1 cellular context compared by ENCODE assay signal in the genomic region with DNA sequence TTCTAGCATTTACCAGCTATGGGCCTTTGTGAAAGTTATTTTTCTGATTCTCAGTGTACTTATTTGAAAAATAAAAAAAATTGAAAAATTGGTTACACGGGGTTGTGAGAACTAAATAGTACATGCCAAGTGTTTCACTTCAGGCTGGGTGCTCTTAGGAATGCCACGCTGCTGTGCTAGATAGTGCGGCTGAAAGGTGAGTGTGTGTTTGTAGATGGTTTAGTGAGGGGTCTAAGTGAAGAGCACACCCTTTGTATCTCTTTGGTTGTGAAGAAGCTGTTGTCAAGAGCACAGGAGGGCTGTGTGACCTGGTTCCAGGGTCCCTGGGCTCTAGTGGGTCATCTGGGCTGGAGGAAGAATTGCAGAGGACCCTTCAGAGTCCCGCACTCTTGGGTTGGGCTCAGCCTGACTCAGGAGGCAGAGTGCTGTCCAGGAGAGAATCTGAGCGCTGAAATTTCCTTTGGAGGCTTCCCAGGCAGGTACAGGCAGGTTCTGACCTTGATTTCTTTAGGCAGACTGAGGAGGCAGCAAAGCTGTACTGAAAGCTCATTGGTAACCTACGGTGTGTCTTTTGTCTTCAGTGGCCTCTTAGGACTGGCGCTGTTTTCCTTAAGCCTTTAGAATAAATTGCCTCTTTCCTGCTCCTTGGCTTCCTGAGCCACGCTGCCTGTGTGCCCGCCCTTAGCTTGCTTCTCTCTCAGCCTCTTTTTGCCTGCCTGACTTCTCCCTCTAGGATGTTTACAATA.
A peak's percentile ranks its signal among the peaks of the same experiment; 100 is the strongest.
TF ChIP-seq lines count a peak whose summit lies in the region.

No MANE protein-coding gene starts in this region.

TF ChIP-seq in HepG2, 621 proteins besides CTCF, POLR2A, EP300 and RAD21 (continued from another document and continues in another):
- TF ChIP-seq, protein P1, sequence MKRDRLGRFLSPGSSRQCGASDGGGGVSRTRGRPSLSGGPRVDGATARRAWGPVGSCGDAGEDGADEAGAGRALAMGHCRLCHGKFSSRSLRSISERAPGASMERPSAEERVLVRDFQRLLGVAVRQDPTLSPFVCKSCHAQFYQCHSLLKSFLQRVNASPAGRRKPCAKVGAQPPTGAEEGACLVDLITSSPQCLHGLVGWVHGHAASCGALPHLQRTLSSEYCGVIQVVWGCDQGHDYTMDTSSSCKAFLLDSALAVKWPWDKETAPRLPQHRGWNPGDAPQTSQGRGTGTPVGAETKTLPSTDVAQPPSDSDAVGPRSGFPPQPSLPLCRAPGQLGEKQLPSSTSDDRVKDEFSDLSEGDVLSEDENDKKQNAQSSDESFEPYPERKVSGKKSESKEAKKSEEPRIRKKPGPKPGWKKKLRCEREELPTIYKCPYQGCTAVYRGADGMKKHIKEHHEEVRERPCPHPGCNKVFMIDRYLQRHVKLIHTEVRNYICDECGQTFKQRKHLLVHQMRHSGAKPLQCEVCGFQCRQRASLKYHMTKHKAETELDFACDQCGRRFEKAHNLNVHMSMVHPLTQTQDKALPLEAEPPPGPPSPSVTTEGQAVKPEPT (CRISPR knock-in tag; IDR thresholded peaks at IDR 0.05; ENCODE audit: low read depth), result no peak
- TF ChIP-seq ISL2 (CRISPR knock-in tag; IDR thresholded peaks at IDR 0.05) (no peak), SRSF9 (IDR thresholded peaks at IDR 0.05; ENCODE audit: borderline replicate concordance, insufficient read depth, low read depth, low read length, poor library complexity, severe bottlenecking) (no peak), ZNF558 (CRISPR knock-in tag; IDR thresholded peaks at IDR 0.05; ENCODE audit: borderline replicate concordance) (no peak), ZNF589 (CRISPR knock-in tag; conservative IDR thresholded peaks at IDR 0.05) (no peak), ZNF615 (CRISPR knock-in tag; IDR thresholded peaks at IDR 0.05; ENCODE audit: borderline replicate concordance) (no peak), FLYWCH1 (CRISPR knock-in tag; IDR thresholded peaks at IDR 0.05) (no peak), PLRG1 (conservative IDR thresholded peaks at IDR 0.05) (no peak), ZNF572 (CRISPR knock-in tag; IDR thresholded peaks at IDR 0.05) (no peak), ZNF292 (CRISPR knock-in tag; IDR thresholded peaks at IDR 0.05; ENCODE audit: borderline replicate concordance, low read depth) (0 out of 2 replicates have a peak, but pooled peaks have one; percentile 21), CCDC6 (CRISPR knock-in tag; IDR thresholded peaks at IDR 0.05) (0 out of 2 replicates have a peak, but pooled peaks have one; percentile 40), ZNF850 (CRISPR knock-in tag; conservative IDR thresholded peaks at IDR 0.05) (no peak), PITX1 (CRISPR knock-in tag; IDR thresholded peaks at IDR 0.05) (0 out of 2 replicates have a peak, but pooled peaks have one; percentile 25), ZNF34 (CRISPR knock-in tag; IDR thresholded peaks at IDR 0.05; ENCODE audit: borderline replicate concordance) (no peak), ZNF775 (CRISPR knock-in tag; IDR thresholded peaks at IDR 0.05; ENCODE audit: borderline replicate concordance) (peak; percentile 96; the same call in 1 of the 2 replicates), ZEB1 (IDR thresholded peaks at IDR 0.05; ENCODE audit: insufficient replicate concordance, low read depth) (no peak), ZSCAN12 (CRISPR knock-in tag; IDR thresholded peaks at IDR 0.05) (no peak), TCF7 (IDR thresholded peaks at IDR 0.05; ENCODE audit: low read depth) (no peak), ZNF577 (CRISPR knock-in tag; IDR thresholded peaks at IDR 0.05; ENCODE audit: borderline replicate concordance, low read depth) (no peak), HMGA1 (CRISPR knock-in tag; conservative IDR thresholded peaks at IDR 0.05) (no peak), ZNF382 (CRISPR knock-in tag; IDR thresholded peaks at IDR 0.05; ENCODE audit: borderline replicate concordance) (no peak), ZFP90 (CRISPR knock-in tag; IDR thresholded peaks at IDR 0.05; ENCODE audit: borderline replicate concordance) (peak; percentile 59; the same call in 1 of the 2 replicates)
- TF ChIP-seq, protein P2, sequence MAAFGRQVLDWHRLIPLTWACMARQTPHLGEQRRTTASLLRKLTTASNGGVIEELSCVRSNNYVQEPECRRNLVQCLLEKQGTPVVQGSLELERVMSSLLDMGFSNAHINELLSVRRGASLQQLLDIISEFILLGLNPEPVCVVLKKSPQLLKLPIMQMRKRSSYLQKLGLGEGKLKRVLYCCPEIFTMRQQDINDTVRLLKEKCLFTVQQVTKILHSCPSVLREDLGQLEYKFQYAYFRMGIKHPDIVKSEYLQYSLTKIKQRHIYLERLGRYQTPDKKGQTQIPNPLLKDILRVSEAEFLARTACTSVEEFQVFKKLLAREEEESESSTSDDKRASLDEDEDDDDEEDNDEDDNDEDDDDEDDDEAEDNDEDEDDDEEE (CRISPR knock-in tag; IDR thresholded peaks at IDR 0.05), result no peak
- TF ChIP-seq, protein P3, sequence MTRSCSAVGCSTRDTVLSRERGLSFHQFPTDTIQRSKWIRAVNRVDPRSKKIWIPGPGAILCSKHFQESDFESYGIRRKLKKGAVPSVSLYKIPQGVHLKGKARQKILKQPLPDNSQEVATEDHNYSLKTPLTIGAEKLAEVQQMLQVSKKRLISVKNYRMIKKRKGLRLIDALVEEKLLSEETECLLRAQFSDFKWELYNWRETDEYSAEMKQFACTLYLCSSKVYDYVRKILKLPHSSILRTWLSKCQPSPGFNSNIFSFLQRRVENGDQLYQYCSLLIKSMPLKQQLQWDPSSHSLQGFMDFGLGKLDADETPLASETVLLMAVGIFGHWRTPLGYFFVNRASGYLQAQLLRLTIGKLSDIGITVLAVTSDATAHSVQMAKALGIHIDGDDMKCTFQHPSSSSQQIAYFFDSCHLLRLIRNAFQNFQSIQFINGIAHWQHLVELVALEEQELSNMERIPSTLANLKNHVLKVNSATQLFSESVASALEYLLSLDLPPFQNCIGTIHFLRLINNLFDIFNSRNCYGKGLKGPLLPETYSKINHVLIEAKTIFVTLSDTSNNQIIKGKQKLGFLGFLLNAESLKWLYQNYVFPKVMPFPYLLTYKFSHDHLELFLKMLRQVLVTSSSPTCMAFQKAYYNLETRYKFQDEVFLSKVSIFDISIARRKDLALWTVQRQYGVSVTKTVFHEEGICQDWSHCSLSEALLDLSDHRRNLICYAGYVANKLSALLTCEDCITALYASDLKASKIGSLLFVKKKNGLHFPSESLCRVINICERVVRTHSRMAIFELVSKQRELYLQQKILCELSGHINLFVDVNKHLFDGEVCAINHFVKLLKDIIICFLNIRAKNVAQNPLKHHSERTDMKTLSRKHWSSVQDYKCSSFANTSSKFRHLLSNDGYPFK (CRISPR knock-in tag; IDR thresholded peaks at IDR 0.05; ENCODE audit: borderline replicate concordance), result 0 out of 2 replicates have a peak, but pooled peaks have one; percentile 32
- TF ChIP-seq, protein P4, sequence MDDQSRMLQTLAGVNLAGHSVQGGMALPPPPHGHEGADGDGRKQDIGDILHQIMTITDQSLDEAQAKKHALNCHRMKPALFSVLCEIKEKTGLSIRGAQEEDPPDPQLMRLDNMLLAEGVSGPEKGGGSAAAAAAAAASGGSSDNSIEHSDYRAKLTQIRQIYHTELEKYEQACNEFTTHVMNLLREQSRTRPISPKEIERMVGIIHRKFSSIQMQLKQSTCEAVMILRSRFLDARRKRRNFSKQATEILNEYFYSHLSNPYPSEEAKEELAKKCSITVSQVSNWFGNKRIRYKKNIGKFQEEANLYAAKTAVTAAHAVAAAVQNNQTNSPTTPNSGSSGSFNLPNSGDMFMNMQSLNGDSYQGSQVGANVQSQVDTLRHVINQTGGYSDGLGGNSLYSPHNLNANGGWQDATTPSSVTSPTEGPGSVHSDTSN (CRISPR knock-in tag; IDR thresholded peaks at IDR 0.05; ENCODE audit: borderline replicate concordance), result no peak
- TF ChIP-seq, protein P5, sequence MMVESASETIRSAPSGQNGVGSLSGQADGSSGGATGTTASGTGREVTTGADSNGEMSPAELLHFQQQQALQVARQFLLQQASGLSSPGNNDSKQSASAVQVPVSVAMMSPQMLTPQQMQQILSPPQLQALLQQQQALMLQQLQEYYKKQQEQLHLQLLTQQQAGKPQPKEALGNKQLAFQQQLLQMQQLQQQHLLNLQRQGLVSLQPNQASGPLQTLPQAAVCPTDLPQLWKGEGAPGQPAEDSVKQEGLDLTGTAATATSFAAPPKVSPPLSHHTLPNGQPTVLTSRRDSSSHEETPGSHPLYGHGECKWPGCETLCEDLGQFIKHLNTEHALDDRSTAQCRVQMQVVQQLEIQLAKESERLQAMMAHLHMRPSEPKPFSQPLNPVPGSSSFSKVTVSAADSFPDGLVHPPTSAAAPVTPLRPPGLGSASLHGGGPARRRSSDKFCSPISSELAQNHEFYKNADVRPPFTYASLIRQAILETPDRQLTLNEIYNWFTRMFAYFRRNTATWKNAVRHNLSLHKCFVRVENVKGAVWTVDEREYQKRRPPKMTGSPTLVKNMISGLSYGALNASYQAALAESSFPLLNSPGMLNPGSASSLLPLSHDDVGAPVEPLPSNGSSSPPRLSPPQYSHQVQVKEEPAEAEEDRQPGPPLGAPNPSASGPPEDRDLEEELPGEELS (CRISPR knock-in tag; IDR thresholded peaks at IDR 0.05), result 0 out of 2 replicates have a peak, but pooled peaks have one; percentile 5
- TF ChIP-seq, protein P6, sequence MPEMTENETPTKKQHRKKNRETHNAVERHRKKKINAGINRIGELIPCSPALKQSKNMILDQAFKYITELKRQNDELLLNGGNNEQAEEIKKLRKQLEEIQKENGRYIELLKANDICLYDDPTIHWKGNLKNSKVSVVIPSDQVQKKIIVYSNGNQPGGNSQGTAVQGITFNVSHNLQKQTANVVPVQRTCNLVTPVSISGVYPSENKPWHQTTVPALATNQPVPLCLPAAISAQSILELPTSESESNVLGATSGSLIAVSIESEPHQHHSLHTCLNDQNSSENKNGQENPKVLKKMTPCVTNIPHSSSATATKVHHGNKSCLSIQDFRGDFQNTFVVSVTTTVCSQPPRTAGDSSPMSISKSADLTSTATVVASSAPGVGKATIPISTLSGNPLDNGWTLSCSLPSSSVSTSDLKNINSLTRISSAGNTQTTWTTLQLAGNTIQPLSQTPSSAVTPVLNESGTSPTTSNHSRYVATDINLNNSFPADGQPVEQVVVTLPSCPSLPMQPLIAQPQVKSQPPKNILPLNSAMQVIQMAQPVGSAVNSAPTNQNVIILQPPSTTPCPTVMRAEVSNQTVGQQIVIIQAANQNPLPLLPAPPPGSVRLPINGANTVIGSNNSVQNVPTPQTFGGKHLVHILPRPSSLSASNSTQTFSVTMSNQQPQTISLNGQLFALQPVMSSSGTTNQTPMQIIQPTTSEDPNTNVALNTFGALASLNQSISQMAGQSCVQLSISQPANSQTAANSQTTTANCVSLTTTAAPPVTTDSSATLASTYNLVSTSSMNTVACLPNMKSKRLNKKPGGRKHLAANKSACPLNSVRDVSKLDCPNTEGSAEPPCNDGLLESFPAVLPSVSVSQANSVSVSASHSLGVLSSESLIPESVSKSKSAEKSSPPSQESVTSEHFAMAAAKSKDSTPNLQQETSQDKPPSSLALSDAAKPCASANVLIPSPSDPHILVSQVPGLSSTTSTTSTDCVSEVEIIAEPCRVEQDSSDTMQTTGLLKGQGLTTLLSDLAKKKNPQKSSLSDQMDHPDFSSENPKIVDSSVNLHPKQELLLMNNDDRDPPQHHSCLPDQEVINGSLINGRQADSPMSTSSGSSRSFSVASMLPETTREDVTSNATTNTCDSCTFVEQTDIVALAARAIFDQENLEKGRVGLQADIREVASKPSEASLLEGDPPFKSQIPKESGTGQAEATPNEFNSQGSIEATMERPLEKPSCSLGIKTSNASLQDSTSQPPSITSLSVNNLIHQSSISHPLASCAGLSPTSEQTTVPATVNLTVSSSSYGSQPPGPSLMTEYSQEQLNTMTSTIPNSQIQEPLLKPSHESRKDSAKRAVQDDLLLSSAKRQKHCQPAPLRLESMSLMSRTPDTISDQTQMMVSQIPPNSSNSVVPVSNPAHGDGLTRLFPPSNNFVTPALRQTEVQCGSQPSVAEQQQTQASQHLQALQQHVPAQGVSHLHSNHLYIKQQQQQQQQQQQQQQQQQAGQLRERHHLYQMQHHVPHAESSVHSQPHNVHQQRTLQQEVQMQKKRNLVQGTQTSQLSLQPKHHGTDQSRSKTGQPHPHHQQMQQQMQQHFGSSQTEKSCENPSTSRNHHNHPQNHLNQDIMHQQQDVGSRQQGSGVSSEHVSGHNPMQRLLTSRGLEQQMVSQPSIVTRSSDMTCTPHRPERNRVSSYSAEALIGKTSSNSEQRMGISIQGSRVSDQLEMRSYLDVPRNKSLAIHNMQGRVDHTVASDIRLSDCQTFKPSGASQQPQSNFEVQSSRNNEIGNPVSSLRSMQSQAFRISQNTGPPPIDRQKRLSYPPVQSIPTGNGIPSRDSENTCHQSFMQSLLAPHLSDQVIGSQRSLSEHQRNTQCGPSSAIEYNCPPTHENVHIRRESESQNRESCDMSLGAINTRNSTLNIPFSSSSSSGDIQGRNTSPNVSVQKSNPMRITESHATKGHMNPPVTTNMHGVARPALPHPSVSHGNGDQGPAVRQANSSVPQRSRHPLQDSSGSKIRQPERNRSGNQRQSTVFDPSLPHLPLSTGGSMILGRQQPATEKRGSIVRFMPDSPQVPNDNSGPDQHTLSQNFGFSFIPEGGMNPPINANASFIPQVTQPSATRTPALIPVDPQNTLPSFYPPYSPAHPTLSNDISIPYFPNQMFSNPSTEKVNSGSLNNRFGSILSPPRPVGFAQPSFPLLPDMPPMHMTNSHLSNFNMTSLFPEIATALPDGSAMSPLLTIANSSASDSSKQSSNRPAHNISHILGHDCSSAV (CRISPR knock-in tag; IDR thresholded peaks at IDR 0.05; ENCODE audit: borderline replicate concordance), result no peak
- TF ChIP-seq, protein P7, sequence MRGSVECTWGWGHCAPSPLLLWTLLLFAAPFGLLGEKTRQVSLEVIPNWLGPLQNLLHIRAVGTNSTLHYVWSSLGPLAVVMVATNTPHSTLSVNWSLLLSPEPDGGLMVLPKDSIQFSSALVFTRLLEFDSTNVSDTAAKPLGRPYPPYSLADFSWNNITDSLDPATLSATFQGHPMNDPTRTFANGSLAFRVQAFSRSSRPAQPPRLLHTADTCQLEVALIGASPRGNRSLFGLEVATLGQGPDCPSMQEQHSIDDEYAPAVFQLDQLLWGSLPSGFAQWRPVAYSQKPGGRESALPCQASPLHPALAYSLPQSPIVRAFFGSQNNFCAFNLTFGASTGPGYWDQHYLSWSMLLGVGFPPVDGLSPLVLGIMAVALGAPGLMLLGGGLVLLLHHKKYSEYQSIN (CRISPR knock-in tag; IDR thresholded peaks at IDR 0.05; ENCODE audit: borderline replicate concordance), result no peak
- TF ChIP-seq, protein P8, sequence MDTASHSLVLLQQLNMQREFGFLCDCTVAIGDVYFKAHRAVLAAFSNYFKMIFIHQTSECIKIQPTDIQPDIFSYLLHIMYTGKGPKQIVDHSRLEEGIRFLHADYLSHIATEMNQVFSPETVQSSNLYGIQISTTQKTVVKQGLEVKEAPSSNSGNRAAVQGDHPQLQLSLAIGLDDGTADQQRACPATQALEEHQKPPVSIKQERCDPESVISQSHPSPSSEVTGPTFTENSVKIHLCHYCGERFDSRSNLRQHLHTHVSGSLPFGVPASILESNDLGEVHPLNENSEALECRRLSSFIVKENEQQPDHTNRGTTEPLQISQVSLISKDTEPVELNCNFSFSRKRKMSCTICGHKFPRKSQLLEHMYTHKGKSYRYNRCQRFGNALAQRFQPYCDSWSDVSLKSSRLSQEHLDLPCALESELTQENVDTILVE (CRISPR knock-in tag; IDR thresholded peaks at IDR 0.05), result no peak
- TF ChIP-seq, protein P9, sequence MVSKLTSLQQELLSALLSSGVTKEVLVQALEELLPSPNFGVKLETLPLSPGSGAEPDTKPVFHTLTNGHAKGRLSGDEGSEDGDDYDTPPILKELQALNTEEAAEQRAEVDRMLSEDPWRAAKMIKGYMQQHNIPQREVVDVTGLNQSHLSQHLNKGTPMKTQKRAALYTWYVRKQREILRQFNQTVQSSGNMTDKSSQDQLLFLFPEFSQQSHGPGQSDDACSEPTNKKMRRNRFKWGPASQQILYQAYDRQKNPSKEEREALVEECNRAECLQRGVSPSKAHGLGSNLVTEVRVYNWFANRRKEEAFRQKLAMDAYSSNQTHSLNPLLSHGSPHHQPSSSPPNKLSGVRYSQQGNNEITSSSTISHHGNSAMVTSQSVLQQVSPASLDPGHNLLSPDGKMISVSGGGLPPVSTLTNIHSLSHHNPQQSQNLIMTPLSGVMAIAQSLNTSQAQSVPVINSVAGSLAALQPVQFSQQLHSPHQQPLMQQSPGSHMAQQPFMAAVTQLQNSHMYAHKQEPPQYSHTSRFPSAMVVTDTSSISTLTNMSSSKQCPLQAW (CRISPR knock-in tag; IDR thresholded peaks at IDR 0.05), result no peak
